12 cellular contexts compared by ENCODE assay signal in the genomic region with DNA sequence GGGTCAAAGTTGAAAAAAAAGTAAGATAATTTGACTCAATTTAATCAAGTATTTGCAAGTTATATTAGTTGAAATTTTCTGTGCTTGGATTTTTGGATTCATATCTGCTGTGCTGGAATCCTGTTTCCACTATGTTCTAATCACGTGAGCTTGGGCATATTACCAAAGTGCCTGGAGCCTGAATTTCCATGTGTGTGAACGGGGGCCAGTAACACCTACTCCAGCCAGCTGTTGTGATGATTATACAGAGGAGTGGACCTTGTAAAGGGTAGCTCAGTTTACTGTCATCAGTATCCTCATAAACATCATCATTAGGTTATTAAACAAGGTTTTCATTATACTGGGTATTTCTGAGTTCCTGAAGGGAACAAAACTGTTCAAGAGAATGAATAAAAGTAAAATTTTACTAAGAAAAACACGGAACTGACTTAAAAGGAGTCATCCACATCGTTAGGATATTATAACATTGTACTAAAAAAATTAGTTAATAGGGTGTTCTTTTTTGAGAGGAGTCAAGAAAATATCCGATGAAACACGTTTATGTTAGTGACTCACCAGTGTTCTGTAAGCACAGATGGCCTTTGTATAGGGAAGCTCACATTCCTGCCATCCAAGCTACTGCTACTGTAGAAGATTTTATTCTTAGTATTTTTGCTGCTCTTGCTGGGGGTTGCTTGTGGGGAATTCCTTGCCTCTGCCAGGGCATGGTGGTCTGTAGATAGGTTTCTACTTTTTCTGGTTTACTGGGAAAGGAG.
DNase-seq lines count a peak whose midpoint lies in the region; ATAC-seq, FAIRE-seq and TF ChIP-seq lines count a peak whose summit lies in the region.
"Had no signal": no experiment of that assay in that cellular context is flagged by ENCODE, and none has a peak within 500 bp of the region (broad histone marks: within the 10 kb centered on the region; RNA-seq: fewer than 3 reads in every experiment).

No MANE protein-coding gene starts in this region.

- 31% methylated on average over 6 of the region's 6 CpGs for WGBS in esophagus muscularis mucosa

- H3K9me3 ChIP-seq in esophagus muscularis mucosa: no peaks in the 10 kb centered on the region

- TF ChIP-seq CTCF in fibroblast of mammary gland (conservative IDR thresholded peaks at IDR 0.05; ENCODE audit: control insufficient read depth, insufficient read depth, low read depth, low read length) (no peak), nephron (IDR thresholded peaks at IDR 0.05; ENCODE audit: unreplicated experiment in 3 of 3) (no peak), esophagus muscularis mucosa (IDR thresholded peaks at IDR 0.05) (no peak)

- DNase-seq in DMS 273 treated with DMSO at 0.1 percent for 48 hours (lab: John Stamatoyannopoulos, UW) (peak; percentile 53), RCC 7860 (ENCODE audit: low spot score) (peak; percentile 33), fibroblast of mammary gland (ENCODE audit: low read depth) (peak; percentile 80), NCI-H2081 treated with DMSO at 0.1 percent for 48 hours (lab: John Stamatoyannopoulos, UW) (no peak), esophagus muscularis mucosa (ENCODE audit: extremely low spot score) (no peak)
- DNase-seq in effector CD4-positive, alpha-beta T cell: no peak
- DNase-seq: midbrain, NCI-H82, substantia nigra had no signal

- no peak for TF ChIP-seq POLR2A in esophagus muscularis mucosa (IDR thresholded peaks at IDR 0.05; ENCODE audit: low read depth)

- H3K27ac Mint-ChIP-seq in nephron: peak overlapping the region; percentile 72 to 96 (median 89)

- no peak for TF ChIP-seq EP300 in esophagus muscularis mucosa (IDR thresholded peaks at IDR 0.05)

- no peak for ATAC-seq in HG02571 (IDR thresholded peaks at IDR 0.05; ENCODE audit: unreplicated experiment)

- H3K4me1 Mint-ChIP-seq in nephron: peaks cover 53% of the 10 kb centered on the region

- H3K36me3 ChIP-seq in esophagus muscularis mucosa: no peaks in the 10 kb centered on the region

- peak overlapping the region in 1 of 4 donors; percentile 23 for H3K27ac ChIP-seq in esophagus muscularis mucosa (replicated peaks in 1 of 4)

- no peak overlapping the region for H3K4me3 Mint-ChIP-seq in nephron
- H3K4me3 Mint-ChIP-seq: IgD-negative memory B cell had no signal

- FAIRE-seq in RCC 7860 (lab: Jason Lieb, UNC): peak; percentile 72

- intact Hi-C loops in esophagus muscularis mucosa (cut with DNase I): no loop called here

- H3K4me1 ChIP-seq in esophagus muscularis mucosa: peaks cover 19 to 32% (median 27%) of the 10 kb centered on the region in 4 donors

- no peaks in the 10 kb centered on the region for H3K9me3 Mint-ChIP-seq in nephron
- H3K9me3 Mint-ChIP-seq: IgD-negative memory B cell had no signal

- H3K27me3 Mint-ChIP-seq in nephron (ENCODE audit: low read depth): no peaks in the 10 kb centered on the region

- no peaks in the 10 kb centered on the region for H3K36me3 Mint-ChIP-seq in nephron (ENCODE audit: low read depth)
- H3K36me3 Mint-ChIP-seq: IgD-negative memory B cell had no signal

- H3K27me3 ChIP-seq in esophagus muscularis mucosa: no peaks in the 10 kb centered on the region

- H3K4me3 ChIP-seq in fibroblast of mammary gland (ENCODE audit: control insufficient read depth, low read depth, low read length): no peak overlapping the region
- H3K4me3 ChIP-seq in esophagus muscularis mucosa: no peak overlapping the region

Comparison
In these comparisons a context has a peak if more than half of its experiments do, and no peak if none do; other contexts are left out.
1. DNase-seq: peak in DMS 273 treated with DMSO at 0.1 percent for 48 hours (single experiment), RCC 7860 (single experiment) and fibroblast of mammary gland (single experiment); none in effector CD4-positive, alpha-beta T cell (single experiment), NCI-H2081 treated with DMSO at 0.1 percent for 48 hours (single experiment) and esophagus muscularis mucosa (single experiment).